In genomic region chr17:1374426-1375177, GRCh38 we compare ENCODE assay signal across 11 cellular contexts. TPM values are rescaled to one million over a fixed set of nuclear protein-coding genes. Genes with fewer than 3 reads are reported as not detected.
DNase-seq lines count a peak whose midpoint lies in the region; ATAC-seq, FAIRE-seq and TF ChIP-seq lines count a peak whose summit lies in the region.
"Had no signal": no experiment of that assay in that cellular context is flagged by ENCODE, and none has a peak within 500 bp of the region (broad histone marks: within the 10 kb centered on the region; RNA-seq: fewer than 3 reads in every experiment).

No MANE protein-coding gene starts in this region.

- H3K27ac Mint-ChIP-seq in CD4-positive, alpha-beta T cell = peak overlapping the region; percentile 74
- peak overlapping the region; percentile 16 to 83 (median 41) for H3K27ac Mint-ChIP-seq in nephron

- no peak overlapping the region for H3K4me2 ChIP-seq in K562 (ENCODE audit: insufficient read depth, low read length)

- peaks cover 71% of the 10 kb centered on the region for H3K4me1 Mint-ChIP-seq in CD4-positive, alpha-beta T cell (ENCODE audit: low read depth)
- H3K4me1 Mint-ChIP-seq in nephron = peaks cover 52% of the 10 kb centered on the region

- peak overlapping the region; percentile 58 for H3K4me3 Mint-ChIP-seq in CD4-positive, alpha-beta T cell
- peak overlapping the region in 1 of 3 experiments; percentile 1 for H3K4me3 Mint-ChIP-seq in nephron

- 70% methylated on average over 10 of the region's 10 CpGs for WGBS in K562 (ENCODE audit: insufficient coverage, low coverage, missing lambda C conversion rate)

- H3K36me3 ChIP-seq in HEK293 (ENCODE audit: control insufficient read depth in 2 of 2, insufficient read depth in 1 of 2, low read length in 2 of 2) (peaks cover 26 to 41% of the 10 kb centered on the region in 2 experiments; a peak in 2 of 3 replicates), K562 (ENCODE audit: control insufficient read depth, insufficient read depth, low read length) (peaks cover 72% of the 10 kb centered on the region)

- DNase-seq in CD4-positive, alpha-beta T cell = no peak
- no peak for DNase-seq in K562 (ENCODE audit: extremely low read depth in 1 of 4, low spot score in 3 of 4)
- DNase-seq in NCI-H526 (lab: John Stamatoyannopoulos, UW) = no peak
- DNase-seq in stimulated activated CD4-positive, alpha-beta T cell treated with anti-CD3 and anti-CD28 coated beads, Interleukin-12 subunit alpha, Interleukin-12 subunit beta, amount 100 ng/mL, for 4 hours = no peak
- DNase-seq in putamen (ENCODE audit: low spot score) = no peak
- DNase-seq: foreskin melanocyte, NCI-H774, SW 1271 had no signal

- H3K4me1 ChIP-seq in HEK293 (ENCODE audit: control insufficient read depth, insufficient read depth, low read length) (peaks cover 57% of the 10 kb centered on the region), K562 (replicated peaks in 1 of 2; ENCODE audit: control insufficient read depth in 2 of 2, insufficient read depth in 2 of 2, low read length in 2 of 2) (no peaks in the 10 kb centered on the region; a peak in 3 of 5 replicates)

- in situ Hi-C loops in K562 (cut with MboI) = no loop called here

- POLR2A ChIA-PET in CD4-positive, alpha-beta T cell (lab: Charles Lee) = interaction anchor here (1.2 to 2.5 kb wide), 3 partner anchors 9 to 142 kb away, joined by 5 to 10 read pairs (median 6); partner anchors contain the start of gene INPP5K
- POLR2A ChIA-PET in HEK293 (lab: Yijun Ruan, JAX) = no interaction called here
- POLR2A ChIA-PET in K562 (lab: Yijun Ruan, JAX) = interaction anchor here (0.6 to 1.0 kb wide), 3 partner anchors 17 to 40 kb away, joined by 3 read pairs; no protein-coding TSS in a partner anchor

- H2AFZ ChIP-seq in K562 (ENCODE audit: low read depth, low read length) = no peak overlapping the region

- no peak for TF ChIP-seq POLR2A in K562 (conservative IDR thresholded peaks at IDR 0.05)

- H4K20me1 ChIP-seq in K562 (replicated peaks; ENCODE audit: control insufficient read depth, insufficient read depth, low read length) = peaks cover 59% of the 10 kb centered on the region

- TF ChIP-seq EP300 in K562 (IDR thresholded peaks at IDR 0.05; ENCODE audit: low read length) = no peak

- FAIRE-seq in K562 (lab: Jason Lieb, UNC) = no peak

- no TSS peak for BruUV-seq in K562 (replicated peaks; lab: Mats Ljungman, UMichigan)

- no peaks in the 10 kb centered on the region for H3K9me3 Mint-ChIP-seq in CD4-positive, alpha-beta T cell
- H3K9me3 Mint-ChIP-seq in nephron = no peaks in the 10 kb centered on the region

- H3K27me3 ChIP-seq in CD4-positive, alpha-beta T cell (ENCODE audit: control insufficient read depth, insufficient read depth, low read length) = no peaks in the 10 kb centered on the region
- no peaks in the 10 kb centered on the region for H3K27me3 ChIP-seq in K562 (ENCODE audit: control insufficient read depth in 2 of 2, insufficient read depth in 2 of 2, low read length in 2 of 2)

- TF ChIP-seq CTCF in CD4-positive, alpha-beta T cell (IDR thresholded peaks at IDR 0.05) = no peak
- no peak for TF ChIP-seq CTCF in HEK293 (tag by site-specific recombination; IDR thresholded peaks at IDR 0.05)
- TF ChIP-seq CTCF in K562 (IDR thresholded peaks at IDR 0.05 in 2 of 3, conservative IDR thresholded peaks at IDR 0.05 in 1 of 3; ENCODE audit: insufficient read depth in 2 of 3, low read depth in 1 of 3, low read length in 3 of 3) = no peak
- no peak for TF ChIP-seq CTCF in nephron (IDR thresholded peaks at IDR 0.05; ENCODE audit: unreplicated experiment in 3 of 3)

- CTCF ChIA-PET in CD4-positive, alpha-beta T cell (lab: Charles Lee) = interaction anchor here (0.9 to 2.3 kb wide), 3 partner anchors 9 to 141 kb away, joined by 3 to 17 read pairs (median 3); partner anchors contain the start of gene INPP5K
- CTCF ChIA-PET in HEK293 (lab: Yijun Ruan, JAX) = interaction anchor here (0.7 to 2.0 kb wide), 2 partner anchors 9 to 17 kb away, joined by 4 to 13 read pairs; no protein-coding TSS in a partner anchor
- CTCF ChIA-PET in K562 (lab: Yijun Ruan, JAX; ENCODE audit: low intra/inter-chr PET ratio) = no interaction called here

- peaks cover 99% of the 10 kb centered on the region for H3K79me2 ChIP-seq in K562 (ENCODE audit: control insufficient read depth, insufficient read depth, low read length)

- no peaks in the 10 kb centered on the region for H3K27me3 Mint-ChIP-seq in CD4-positive, alpha-beta T cell
- no peaks in the 10 kb centered on the region for H3K27me3 Mint-ChIP-seq in nephron (ENCODE audit: low read depth)

- H3K4me3 ChIP-seq in HEK293 (ENCODE audit: low read depth, low read length) (no peak overlapping the region), K562 (no peak overlapping the region)

- no peak for TF ChIP-seq RAD21 in K562 (CRISPR knock-in tag; conservative IDR thresholded peaks at IDR 0.05 in 1 of 2, IDR thresholded peaks at IDR 0.05 in 1 of 2)

- peaks cover 50% of the 10 kb centered on the region for H3K36me3 Mint-ChIP-seq in CD4-positive, alpha-beta T cell (ENCODE audit: low read depth)
- peaks cover 30% of the 10 kb centered on the region for H3K36me3 Mint-ChIP-seq in nephron (ENCODE audit: low read depth)

- no peaks in the 10 kb centered on the region for H3K9me1 ChIP-seq in K562 (ENCODE audit: control insufficient read depth, insufficient read depth, low read length)

- ATAC-seq in CD4-positive, alpha-beta T cell (ENCODE audit: poor library complexity) = peak; percentile 66
- ATAC-seq in K562 (no peak), HG03521 (IDR thresholded peaks at IDR 0.05; ENCODE audit: unreplicated experiment) (no peak)

- no peaks in the 10 kb centered on the region for H3K9me3 ChIP-seq in CD4-positive, alpha-beta T cell (ENCODE audit: control insufficient read depth, low read length)
- no peaks in the 10 kb centered on the region for H3K9me3 ChIP-seq in HEK293 (ENCODE audit: control insufficient read depth, insufficient read depth, low read depth, low read length)
- no peaks in the 10 kb centered on the region for H3K9me3 ChIP-seq in K562 (replicated peaks; ENCODE audit: control insufficient read depth, insufficient read depth, low read depth, low read length)

- intact Hi-C loops in CD4-positive, alpha-beta T cell (cut with DNase I, micrococcal nuclease) = no loop called here
- intact Hi-C loops in K562 (cut with micrococcal nuclease) = no loop called here

- no peak overlapping the region for H3K9ac ChIP-seq in K562 (ENCODE audit: insufficient read depth in 1 of 2, low read depth in 2 of 2, low read length in 2 of 2)

- H3K27ac ChIP-seq in CD4-positive, alpha-beta T cell (ENCODE audit: low read depth, low read length) = peak overlapping the region; percentile 50
- H3K27ac ChIP-seq in HEK293 (ENCODE audit: extremely low read depth, low read depth, low read length) = no peak overlapping the region
- H3K27ac ChIP-seq in K562 (ENCODE audit: extremely low read depth, low read depth, low read length) = no peak overlapping the region

TF ChIP-seq in HEK293, 187 proteins besides CTCF, POLR2A, EP300 and RAD21 (continues in another document):
- TF ChIP-seq ZXDB (tag by site-specific recombination; IDR thresholded peaks at IDR 0.05) = no peak
- peak; percentile 47; the same call in 1 of the 2 replicates for TF ChIP-seq ZNF18 (tag by site-specific recombination; IDR thresholded peaks at IDR 0.05)
- no peak for TF ChIP-seq ZNF626 (tag by site-specific recombination; IDR thresholded peaks at IDR 0.05)

TF ChIP-seq in K562, 482 proteins besides CTCF, POLR2A, EP300 and RAD21:
- no peak for TF ChIP-seq ZNF282 (CRISPR knock-in tag; IDR thresholded peaks at IDR 0.05)
- peak; percentile 79 for TF ChIP-seq HMBOX1 (IDR thresholded peaks at IDR 0.05)
- TF ChIP-seq ID3 (CRISPR knock-in tag; IDR thresholded peaks at IDR 0.05) = no peak
- TF ChIP-seq ID3 (tag; IDR thresholded peaks at IDR 0.05) = no peak
- no peak for TF ChIP-seq KAT8 (IDR thresholded peaks at IDR 0.05; ENCODE audit: low read depth)
- TF ChIP-seq TCF3 (CRISPR knock-in tag; IDR thresholded peaks at IDR 0.05) = no peak
TF ChIP-seq in K562: peak in this region for 1.

RNA-seq across cellular contexts. Expression of gene YWHAE, which starts 25.4 kb away (rescaled TPM):
- total RNA-seq in CD4-positive, alpha-beta T cell = 100 to 1,000 TPM; 116 to 133 TPM
- 89.4 and 152 TPM in 2 replicates for total RNA-seq in K562 (2011; cell fraction: chromatin; rRNA removed; ENCODE audit: low replicate concordance)
- 61.4 and 88.2 TPM in 2 replicates for total RNA-seq in K562 (2011; cell fraction: nucleolus; rRNA removed)
- 127 and 150 TPM in 2 replicates for total RNA-seq in K562 (2011; cell fraction: nucleoplasm; rRNA removed)
- total RNA-seq in K562 (2014; rRNA removed) = 234 and 310 TPM in 2 replicates
- 184 and 193 TPM in 2 replicates for total RNA-seq in K562 (2014; rRNA removed; fragmentation: Illumina TruSeq; extraction: Trizol)
- total RNA-seq in K562 (2015; rRNA removed; fragmentation: Illumina TruSeq; extraction: Trizol) = 224 TPM in 2 replicates
- 466 and 488 TPM in 2 replicates for total RNA-seq in K562 (2021)
- polyA plus RNA-seq in K562 (2011; rRNA removed) = 480 and 622 TPM in 2 replicates
- polyA plus RNA-seq in K562 (2011; cell fraction: cytosol; rRNA removed) = 198 and 388 TPM in 2 replicates
- 77.5 and 131 TPM in 2 replicates for polyA plus RNA-seq in K562 (2011; cell fraction: nucleus; rRNA removed)
- polyA plus RNA-seq in K562 (2012) = 300 and 685 TPM in 2 replicates
- 402 and 448 TPM in 2 replicates for polyA plus RNA-seq in K562 (2014; fragmentation: Illumina TruSeq; extraction: Trizol)
- polyA plus RNA-seq in K562 (2014; fragmentation: Nextera tagmentation; extraction: Ambion mirVana) = 100 to 1,000 TPM; 323 to 513 TPM
- polyA plus RNA-seq in K562 (2014; rRNA removed) = 576 and 727 TPM in 2 replicates
- 684 and 865 TPM in 2 replicates for polyA minus RNA-seq in K562 (2011; rRNA and poly(A)+ RNA removed)
- 251 and 367 TPM in 2 replicates for polyA minus RNA-seq in K562 (2011; cell fraction: cytosol; rRNA and poly(A)+ RNA removed)
- polyA minus RNA-seq in K562 (2011; cell fraction: nucleus; rRNA and poly(A)+ RNA removed) = 34.3 and 69.4 TPM in 2 replicates
